Comparison of ENCODE assay signal across 2 cellular contexts in genomic region chr3:10169000-10169496, GRCh38.
TF ChIP-seq lines count a peak whose summit lies in the region.

No MANE protein-coding gene starts in this region.

TF ChIP-seq in SK-N-SH, 30 proteins besides CTCF, POLR2A, EP300 and RAD21:
- TF ChIP-seq MXI1 (IDR thresholded peaks at IDR 0.05; ENCODE audit: low read depth, low read length) (no peak), ELF1 (IDR thresholded peaks at IDR 0.05) (no peak), TAF1 (IDR thresholded peaks at IDR 0.05; ENCODE audit: borderline replicate concordance, low read depth, low read length) (no peak), USF1 (IDR thresholded peaks at IDR 0.05; ENCODE audit: borderline replicate concordance, low read depth) (no peak), GABPA (IDR thresholded peaks at IDR 0.05; ENCODE audit: low read depth) (no peak), TCF12 (IDR thresholded peaks at IDR 0.05) (0 out of 2 replicates have a peak, but pooled peaks have one; percentile 14)
- TF ChIP-seq, protein P1, sequence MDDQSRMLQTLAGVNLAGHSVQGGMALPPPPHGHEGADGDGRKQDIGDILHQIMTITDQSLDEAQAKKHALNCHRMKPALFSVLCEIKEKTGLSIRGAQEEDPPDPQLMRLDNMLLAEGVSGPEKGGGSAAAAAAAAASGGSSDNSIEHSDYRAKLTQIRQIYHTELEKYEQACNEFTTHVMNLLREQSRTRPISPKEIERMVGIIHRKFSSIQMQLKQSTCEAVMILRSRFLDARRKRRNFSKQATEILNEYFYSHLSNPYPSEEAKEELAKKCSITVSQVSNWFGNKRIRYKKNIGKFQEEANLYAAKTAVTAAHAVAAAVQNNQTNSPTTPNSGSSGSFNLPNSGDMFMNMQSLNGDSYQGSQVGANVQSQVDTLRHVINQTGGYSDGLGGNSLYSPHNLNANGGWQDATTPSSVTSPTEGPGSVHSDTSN (IDR thresholded peaks at IDR 0.05) = no peak
- TF ChIP-seq, protein P2, sequence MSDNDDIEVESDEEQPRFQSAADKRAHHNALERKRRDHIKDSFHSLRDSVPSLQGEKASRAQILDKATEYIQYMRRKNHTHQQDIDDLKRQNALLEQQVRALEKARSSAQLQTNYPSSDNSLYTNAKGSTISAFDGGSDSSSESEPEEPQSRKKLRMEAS (IDR thresholded peaks at IDR 0.05; ENCODE audit: low read depth) = no peak
TF ChIP-seq in SK-N-SH: peak in this region for 1.

TF ChIP-seq in SK-N-SH treated with all-trans-retinoic acid at 6 μM for 48 hours, 23 proteins besides CTCF, POLR2A, EP300 and RAD21:
- TF ChIP-seq SNAI2 (CRISPR knock-in tag; IDR thresholded peaks at IDR 0.05) (no peak), OSR1 (CRISPR knock-in tag; IDR thresholded peaks at IDR 0.05) (no peak), ARNTL (CRISPR knock-in tag; IDR thresholded peaks at IDR 0.05; ENCODE audit: borderline replicate concordance, low read depth) (no peak), POU6F1 (CRISPR knock-in tag; IDR thresholded peaks at IDR 0.05; ENCODE audit: borderline replicate concordance, low read depth) (no peak), CSDC2 (CRISPR knock-in tag; IDR thresholded peaks at IDR 0.05) (no peak), ZNF565 (CRISPR knock-in tag; conservative IDR thresholded peaks at IDR 0.05; ENCODE audit: low read depth) (no peak), ESRRG (CRISPR knock-in tag; IDR thresholded peaks at IDR 0.05) (no peak), RARB (CRISPR knock-in tag; IDR thresholded peaks at IDR 0.05) (no peak), ZC3H10 (CRISPR knock-in tag; IDR thresholded peaks at IDR 0.05) (no peak), ZNF70 (CRISPR knock-in tag; IDR thresholded peaks at IDR 0.05) (no peak), PATZ1 (CRISPR knock-in tag; IDR thresholded peaks at IDR 0.05; ENCODE audit: borderline replicate concordance) (no peak), ZNF8 (CRISPR knock-in tag; IDR thresholded peaks at IDR 0.05) (no peak), BACH2 (CRISPR knock-in tag; IDR thresholded peaks at IDR 0.05; ENCODE audit: borderline replicate concordance) (no peak), TOX (CRISPR knock-in tag; IDR thresholded peaks at IDR 0.05; ENCODE audit: borderline replicate concordance) (no peak)
- TF ChIP-seq, protein P3, sequence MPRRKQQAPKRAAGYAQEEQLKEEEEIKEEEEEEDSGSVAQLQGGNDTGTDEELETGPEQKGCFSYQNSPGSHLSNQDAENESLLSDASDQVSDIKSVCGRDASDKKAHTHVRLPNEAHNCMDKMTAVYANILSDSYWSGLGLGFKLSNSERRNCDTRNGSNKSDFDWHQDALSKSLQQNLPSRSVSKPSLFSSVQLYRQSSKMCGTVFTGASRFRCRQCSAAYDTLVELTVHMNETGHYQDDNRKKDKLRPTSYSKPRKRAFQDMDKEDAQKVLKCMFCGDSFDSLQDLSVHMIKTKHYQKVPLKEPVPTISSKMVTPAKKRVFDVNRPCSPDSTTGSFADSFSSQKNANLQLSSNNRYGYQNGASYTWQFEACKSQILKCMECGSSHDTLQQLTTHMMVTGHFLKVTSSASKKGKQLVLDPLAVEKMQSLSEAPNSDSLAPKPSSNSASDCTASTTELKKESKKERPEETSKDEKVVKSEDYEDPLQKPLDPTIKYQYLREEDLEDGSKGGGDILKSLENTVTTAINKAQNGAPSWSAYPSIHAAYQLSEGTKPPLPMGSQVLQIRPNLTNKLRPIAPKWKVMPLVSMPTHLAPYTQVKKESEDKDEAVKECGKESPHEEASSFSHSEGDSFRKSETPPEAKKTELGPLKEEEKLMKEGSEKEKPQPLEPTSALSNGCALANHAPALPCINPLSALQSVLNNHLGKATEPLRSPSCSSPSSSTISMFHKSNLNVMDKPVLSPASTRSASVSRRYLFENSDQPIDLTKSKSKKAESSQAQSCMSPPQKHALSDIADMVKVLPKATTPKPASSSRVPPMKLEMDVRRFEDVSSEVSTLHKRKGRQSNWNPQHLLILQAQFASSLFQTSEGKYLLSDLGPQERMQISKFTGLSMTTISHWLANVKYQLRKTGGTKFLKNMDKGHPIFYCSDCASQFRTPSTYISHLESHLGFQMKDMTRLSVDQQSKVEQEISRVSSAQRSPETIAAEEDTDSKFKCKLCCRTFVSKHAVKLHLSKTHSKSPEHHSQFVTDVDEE (CRISPR knock-in tag; IDR thresholded peaks at IDR 0.05) = no peak
